ENCODE assay signal across 8 cellular contexts in the genomic region with DNA sequence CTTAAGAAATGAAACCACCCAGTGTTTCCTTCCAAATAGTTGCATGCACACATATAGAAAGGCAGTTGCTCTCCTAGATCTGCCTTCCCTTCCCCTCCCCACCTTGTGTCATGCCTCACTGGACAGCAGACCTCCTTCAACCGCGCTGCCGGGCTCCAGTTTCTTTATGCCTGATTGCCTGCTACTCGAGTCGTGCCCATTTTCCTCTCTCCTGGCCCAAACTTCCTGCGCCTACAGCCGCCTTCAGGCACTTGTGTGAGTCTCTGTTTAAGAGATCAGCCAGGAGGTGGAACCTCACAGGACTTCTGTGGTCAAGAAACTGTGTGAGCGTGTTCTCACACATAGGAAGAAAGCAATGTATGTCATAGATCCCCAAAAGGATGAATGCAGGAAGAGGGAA. TPM values are rescaled to one million over a fixed set of nuclear protein-coding genes. Genes with fewer than 3 reads are reported as not detected.
DNase-seq lines count a peak whose midpoint lies in the region; ATAC-seq and TF ChIP-seq lines count a peak whose summit lies in the region.
"Had no signal": no experiment of that assay in that cellular context is flagged by ENCODE, and none has a peak within 500 bp of the region (broad histone marks: within the 10 kb centered on the region; RNA-seq: fewer than 3 reads in every experiment).

No MANE protein-coding gene starts in this region.

- in situ Hi-C loops in G401 (cut with HindIII; ENCODE audit: low sequenced_read_pairs): no loop called here

- H3K4me3 ChIP-seq in dorsolateral prefrontal cortex (peak overlapping the region in 53 of 59 donors; percentile 41 to 88 (median 69)), psoas muscle (peak overlapping the region; percentile 79)

- H3K4me1 ChIP-seq in psoas muscle: no peaks in the 10 kb centered on the region

- no peak for TF ChIP-seq EP300 in Ishikawa (IDR thresholded peaks at IDR 0.05; ENCODE audit: borderline replicate concordance)

- 36 to 57% (median 40%) methylated on average over 8 of the region's 8 CpGs for WGBS in psoas muscle, 3 donors

- H3K27me3 ChIP-seq in dorsolateral prefrontal cortex (peaks cover 0 to 4% (median 0%) of the 10 kb centered on the region in 45 donors), psoas muscle (ENCODE audit: insufficient read depth in 3 of 3, low read length in 2 of 3) (peaks cover 0 to 17% (median 7%) of the 10 kb centered on the region in 3 donors)

- TF ChIP-seq CTCF in dorsolateral prefrontal cortex (IDR thresholded peaks at IDR 0.05 in 54 of 56, conservative IDR thresholded peaks at IDR 0.05 in 2 of 56; ENCODE audit: low read depth in 1 of 56, partially characterized antibody in 56 of 56) (no peak), psoas muscle (IDR thresholded peaks at IDR 0.05) (no peak)

- H3K9me3 ChIP-seq in psoas muscle: no peaks in the 10 kb centered on the region

- ATAC-seq in psoas muscle: no peak

- intact Hi-C loops in dorsolateral prefrontal cortex (cut with DNase I) (no loop called here), psoas muscle (cut with DNase I) (no loop called here)

- DNase-seq in G401 (ENCODE audit: low spot score) (peak; percentile 51), dorsolateral prefrontal cortex (peak in 1 of 10 donors; percentile 24), psoas muscle (no peak), DMS153 (lab: John Stamatoyannopoulos, UW) (no peak), NCI-H82 treated with DMSO at 0.1 percent for 48 hours (lab: John Stamatoyannopoulos, UW; ENCODE audit: unreplicated experiment) (no peak), NCI-H226 (no peak)

- no peak for TF ChIP-seq RAD21 in Ishikawa (IDR thresholded peaks at IDR 0.05; ENCODE audit: low read depth)

- peak overlapping the region in 37 of 59 donors; percentile 17 to 95 (median 80) for H3K27ac ChIP-seq in dorsolateral prefrontal cortex
- H3K27ac ChIP-seq in psoas muscle: no peak overlapping the region

- H3K36me3 ChIP-seq in psoas muscle (ENCODE audit: insufficient read depth in 1 of 2, low read depth in 1 of 2): no peaks in the 10 kb centered on the region

TF ChIP-seq in Ishikawa, 13 proteins besides CTCF, POLR2A, EP300 and RAD21:
- TF ChIP-seq ZBTB7A (IDR thresholded peaks at IDR 0.05; ENCODE audit: low read depth): peak; percentile 7; the same call in 1 of the 2 replicates
- TF ChIP-seq EGR1 (IDR thresholded peaks at IDR 0.05): no peak
- TF ChIP-seq, protein P1, sequence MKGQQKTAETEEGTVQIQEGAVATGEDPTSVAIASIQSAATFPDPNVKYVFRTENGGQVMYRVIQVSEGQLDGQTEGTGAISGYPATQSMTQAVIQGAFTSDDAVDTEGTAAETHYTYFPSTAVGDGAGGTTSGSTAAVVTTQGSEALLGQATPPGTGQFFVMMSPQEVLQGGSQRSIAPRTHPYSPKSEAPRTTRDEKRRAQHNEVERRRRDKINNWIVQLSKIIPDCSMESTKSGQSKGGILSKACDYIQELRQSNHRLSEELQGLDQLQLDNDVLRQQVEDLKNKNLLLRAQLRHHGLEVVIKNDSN (IDR thresholded peaks at IDR 0.05): 0 out of 2 replicates have a peak, but pooled peaks have one; percentile 5
- TF ChIP-seq NFIC (IDR thresholded peaks at IDR 0.05): peak; percentile 54
- TF ChIP-seq TEAD4 (IDR thresholded peaks at IDR 0.05): peak; percentile 34; the same call in 1 of the 2 replicates
TF ChIP-seq in Ishikawa: peak in this region for 4.

RNA-seq across cellular contexts. Expression of gene FAM107A, which starts 8.8 kb away (rescaled TPM):
- total RNA-seq in G401 (2014; rRNA removed; shearing (Covaris generic)): not detected in 2 replicates
- total RNA-seq in dorsolateral prefrontal cortex: 1,000 to 10,000 TPM in 22 of 120 experiments, 100 to 1,000 TPM in 98; 392 to 2,029 (median 764) TPM
- 10 to 100 TPM; 10.8 to 19.0 (median 17.8) TPM for total RNA-seq in psoas muscle
- polyA plus RNA-seq in psoas muscle: 10 to 100 TPM; 16.5 to 24.0 (median 22.6) TPM
- total RNA-seq: activated CD8-positive, alpha-beta memory T cell treated with anti-CD3 and anti-CD28 coated beads for 36 hours had no signal

RNA-seq across cellular contexts. Expression of gene ACOX2, which starts 49.0 kb away (rescaled TPM):
- 16.1 and 25.4 TPM in 2 replicates for total RNA-seq in G401 (2014; rRNA removed; shearing (Covaris generic))
- total RNA-seq in dorsolateral prefrontal cortex (10 to 100 TPM in 32 of 120 experiments, 1 to 10 TPM in 88; 2.1 to 21.2 (median 8.1) TPM), psoas muscle (10 to 100 TPM in 2 of 4 donors, 1 to 10 TPM in 2; 1.8 to 18.1 (median 8.7) TPM)
- 1 to 10 TPM; 2.2 to 4.4 (median 2.4) TPM for polyA plus RNA-seq in psoas muscle
- total RNA-seq: activated CD8-positive, alpha-beta memory T cell treated with anti-CD3 and anti-CD28 coated beads for 36 hours had no signal

Comparison
In these comparisons a context has a peak if more than half of its experiments do, and no peak if none do; other contexts are left out.
1. RNA of gene FAM107A, which starts 8.8 kb away (total RNA-seq): 392 to 2,029 TPM in dorsolateral prefrontal cortex; 10.8 to 19.0 TPM in psoas muscle and not detected in G401; every median in the first group is over 10 times any median in the second.